ENCODE assay signal across 10 cellular contexts in genomic region chr10:130181858-130182257, GRCh38.
"Had no signal": no experiment of that assay in that cellular context is flagged by ENCODE, and none has a peak within 500 bp of the region (broad histone marks: within the 10 kb centered on the region; RNA-seq: fewer than 3 reads in every experiment).

No MANE protein-coding gene starts in this region.

- H3K4me3 Mint-ChIP-seq: HFFc6 had no signal

- H3K4me1 ChIP-seq: HAP-1 had no signal

- ATAC-seq: HCT116, HepG2 had no signal

- H3K9me3 ChIP-seq: HAP-1 had no signal

- H3K27ac Mint-ChIP-seq: HFFc6, IgD-negative memory B cell had no signal

- DNase-seq: GM23248, GOT3, H7, HFFc6, KBM-7 had no signal

- H3K9ac ChIP-seq: GM23248 had no signal

- H3K27ac ChIP-seq: GM23248, HL-60 had no signal

- H3K9me3 Mint-ChIP-seq: HFFc6, IgD-negative memory B cell had no signal

- H2AFZ ChIP-seq: GM23248 had no signal

- H3K4me3 ChIP-seq: GM23248, HAP-1 had no signal

- H3K27me3 Mint-ChIP-seq: IgD-negative memory B cell had no signal
